In the genomic region with DNA sequence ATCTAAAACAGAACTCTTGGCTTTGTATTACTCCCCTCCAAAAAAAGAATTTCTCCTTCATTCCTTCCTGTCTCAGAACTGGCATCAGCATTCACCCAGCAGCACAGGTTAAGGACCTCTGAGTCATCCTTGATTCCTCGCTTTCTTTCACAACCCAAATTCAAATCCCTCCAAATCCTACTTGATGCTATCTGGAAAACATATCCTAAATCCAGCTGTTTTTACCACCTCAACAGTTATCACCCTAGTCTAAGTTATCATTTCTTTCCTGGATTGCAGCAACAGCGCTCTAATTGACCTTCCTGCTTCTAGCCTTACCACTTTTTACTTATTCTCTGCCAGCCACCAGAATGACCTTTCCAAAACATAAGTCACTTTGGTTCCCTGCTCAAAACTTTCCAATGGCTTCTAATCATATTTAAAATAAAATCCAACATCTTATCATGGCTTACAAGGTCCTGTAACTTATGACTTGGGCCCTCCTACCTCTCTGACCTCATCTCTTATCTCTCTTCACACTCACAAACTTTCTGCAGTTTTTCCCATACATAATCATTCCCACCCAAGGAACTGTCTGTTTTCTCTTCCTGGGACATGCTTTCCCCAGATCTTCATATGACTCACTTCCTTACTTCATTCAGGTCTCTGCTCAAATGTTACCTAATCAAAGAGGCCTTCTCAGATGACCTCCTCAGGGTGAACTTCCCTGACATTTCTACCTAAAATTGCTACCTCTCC, we compare ENCODE assay signal across 16 cellular contexts.
DNase-seq lines count a peak whose midpoint lies in the region; ATAC-seq and TF ChIP-seq lines count a peak whose summit lies in the region.
"Had no signal": no experiment of that assay in that cellular context is flagged by ENCODE, and none has a peak within 500 bp of the region (broad histone marks: within the 10 kb centered on the region; RNA-seq: fewer than 3 reads in every experiment).

No MANE protein-coding gene starts in this region.

- ATAC-seq in foreskin keratinocyte (peak; percentile 61), GM18870 (IDR thresholded peaks at IDR 0.05; ENCODE audit: unreplicated experiment) (no peak)
- ATAC-seq: right lobe of liver had no signal

- CTCF ChIA-PET in AG04450 (lab: Charles Lee) = no interaction called here

- peaks cover 7 to 12% of the 10 kb centered on the region in 2 donors for H3K4me1 ChIP-seq in adrenal gland (replicated peaks in 1 of 2)
- H3K4me1 ChIP-seq in foreskin keratinocyte = peaks cover 10% of the 10 kb centered on the region
- H3K4me1 ChIP-seq in prostate gland (replicated peaks) = no peaks in the 10 kb centered on the region
- H3K4me1 ChIP-seq: right lobe of liver, transverse colon had no signal

- no peak overlapping the region for H3K4me3 Mint-ChIP-seq in HFFc6
- H3K4me3 Mint-ChIP-seq: central memory CD8-positive, alpha-beta T cell; memory B cell had no signal

- TF ChIP-seq POLR2A in adrenal gland (IDR thresholded peaks at IDR 0.05) (no peak), prostate gland (IDR thresholded peaks at IDR 0.05) (no peak)

- H3K9me3 ChIP-seq in AG04450 (ENCODE audit: control insufficient read depth, insufficient read depth, low read length) (no peaks in the 10 kb centered on the region; the same call in 1 of the 2 replicates), adrenal gland (replicated peaks in 1 of 3) (no peaks in the 10 kb centered on the region), prostate gland (no peaks in the 10 kb centered on the region)
- H3K9me3 ChIP-seq: right lobe of liver, transverse colon had no signal

- H3K4me3 ChIP-seq in AG04450 (ENCODE audit: low read depth, low read length) (no peak overlapping the region), adrenal gland (no peak overlapping the region), H7 (ENCODE audit: insufficient read depth, low read depth, low read length) (no peak overlapping the region), prostate gland (no peak overlapping the region)
- H3K4me3 ChIP-seq: right lobe of liver, transverse colon had no signal

- 42 to 57% (median 50%) methylated on average over 2 of the region's 2 CpGs for WGBS in adrenal gland, 4 donors
- 95% methylated on average over 2 of the region's 2 CpGs for WGBS in prostate gland

- no peaks in the 10 kb centered on the region for H3K27me3 Mint-ChIP-seq in HFFc6 (ENCODE audit: insufficient read depth)

- POLR2A ChIA-PET in AG04450 (lab: Yijun Ruan, JAX) = interaction anchor here (0.7 kb wide), 1 partner anchor 310 kb away, joined by 6 read pairs; no protein-coding TSS in a partner anchor

- no peaks in the 10 kb centered on the region for H3K9me3 Mint-ChIP-seq in HFFc6
- H3K9me3 Mint-ChIP-seq: central memory CD8-positive, alpha-beta T cell had no signal

- intact Hi-C loops in adrenal gland (cut with DNase I) (no loop called here), prostate gland (cut with DNase I) (no loop called here)

- H3K36me3 ChIP-seq in adrenal gland (replicated peaks in 1 of 2) = no peaks in the 10 kb centered on the region
- no peaks in the 10 kb centered on the region for H3K36me3 ChIP-seq in H7 (replicated peaks; ENCODE audit: control insufficient read depth, insufficient read depth, low read length)
- no peaks in the 10 kb centered on the region for H3K36me3 ChIP-seq in prostate gland
- H3K36me3 ChIP-seq: right lobe of liver, transverse colon, WERI-Rb-1 had no signal

- peak; percentile 3 for DNase-seq in AG04450 (ENCODE audit: low read depth, low spot score)
- DNase-seq in HFFc6 = peak; percentile 54
- peak in 3 of 7 donors; percentile 17 to 44 (median 36) for DNase-seq in adrenal gland
- peak; percentile 52 to 75 for DNase-seq in foreskin keratinocyte
- no peak for DNase-seq in H7
- no peak for DNase-seq in NCI-H2227 treated with DMSO at 0.1 percent for 48 hours (lab: John Stamatoyannopoulos, UW)
- no peak for DNase-seq in prostate gland (ENCODE audit: low spot score)
- DNase-seq: activated T-cell treated with anti-CD3 and anti-CD28 coated beads, Interleukin-2, amount 50 U/mL, for 1 hour; CD4-positive, CD25-positive, alpha-beta regulatory T cell; KG1; right lobe of liver; transverse colon; WERI-Rb-1 had no signal

- no peaks in the 10 kb centered on the region for H3K36me3 Mint-ChIP-seq in HFFc6 (ENCODE audit: low read depth)
- H3K36me3 Mint-ChIP-seq: CD4-positive, CD25-positive, alpha-beta regulatory T cell; memory B cell had no signal

- peaks cover 15% of the 10 kb centered on the region for H3K4me1 Mint-ChIP-seq in HFFc6 (ENCODE audit: low read depth)
- H3K4me1 Mint-ChIP-seq: CD4-positive, CD25-positive, alpha-beta regulatory T cell; central memory CD8-positive, alpha-beta T cell; memory B cell had no signal

- peak overlapping the region; percentile 59 for H3K27ac ChIP-seq in AG04450 (ENCODE audit: low read depth, low read length)
- H3K27ac ChIP-seq in adrenal gland = peak overlapping the region in 4 of 5 donors; percentile 53 to 70 (median 59)
- peak overlapping the region; percentile 11 for H3K27ac ChIP-seq in foreskin keratinocyte
- H3K27ac ChIP-seq in prostate gland = no peak overlapping the region
- H3K27ac ChIP-seq: right lobe of liver, transverse colon, WERI-Rb-1 had no signal

- TF ChIP-seq CTCF in AG04450 (IDR thresholded peaks at IDR 0.05; ENCODE audit: low read depth, low read length) (no peak), HFFc6 (IDR thresholded peaks at IDR 0.05) (no peak), adrenal gland (IDR thresholded peaks at IDR 0.05) (no peak), foreskin keratinocyte (conservative IDR thresholded peaks at IDR 0.05) (no peak), prostate gland (IDR thresholded peaks at IDR 0.05) (no peak)

- H3K27me3 ChIP-seq in AG04450 (ENCODE audit: control insufficient read depth, insufficient read depth, low read length) (no peaks in the 10 kb centered on the region), adrenal gland (no peaks in the 10 kb centered on the region), foreskin keratinocyte (no peaks in the 10 kb centered on the region), H7 (ENCODE audit: control insufficient read depth, insufficient read depth, low read length) (no peaks in the 10 kb centered on the region), prostate gland (replicated peaks; ENCODE audit: insufficient read depth) (no peaks in the 10 kb centered on the region)
- H3K27me3 ChIP-seq: right lobe of liver, transverse colon had no signal

- H3K27ac Mint-ChIP-seq in HFFc6 = peak overlapping the region; percentile 25
- H3K27ac Mint-ChIP-seq: CD4-positive, CD25-positive, alpha-beta regulatory T cell; memory B cell had no signal

Comparison
In these comparisons a context has a peak if more than half of its experiments do, and no peak if none do; other contexts are left out.
1. DNase-seq: peak in AG04450 (single experiment), HFFc6 (single experiment) and foreskin keratinocyte (2 of 2); none in H7 (single experiment), NCI-H2227 treated with DMSO at 0.1 percent for 48 hours (single experiment) and prostate gland (single experiment).
2. H3K27ac ChIP-seq: peak in AG04450 (single experiment), adrenal gland (4 of 5) and foreskin keratinocyte (single experiment); none in prostate gland (0 of 2).